27 cellular contexts compared by ENCODE assay signal in the genomic region with DNA sequence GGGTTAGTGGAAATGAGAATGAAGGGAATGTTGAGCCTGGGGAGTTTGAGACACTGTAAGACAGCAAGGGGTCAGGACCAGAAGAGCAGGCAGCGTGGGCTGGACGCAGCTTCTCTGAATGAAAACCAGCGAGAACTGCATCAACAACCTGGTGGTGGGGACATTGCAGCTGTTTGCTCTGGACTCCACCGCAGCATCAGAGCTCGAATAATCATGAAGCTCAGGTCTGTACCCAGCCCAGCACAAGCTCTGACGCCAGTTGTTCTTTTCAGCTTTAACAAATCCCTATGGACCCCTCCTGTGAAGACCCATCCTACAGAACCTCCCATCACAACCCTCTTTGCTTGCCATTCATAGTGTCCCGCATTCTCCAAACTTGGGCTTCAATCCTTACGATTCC.
"Had no signal": no experiment of that assay in that cellular context is flagged by ENCODE, and none has a peak within 500 bp of the region (broad histone marks: within the 10 kb centered on the region; RNA-seq: fewer than 3 reads in every experiment).

No MANE protein-coding gene starts in this region.

- H3K27ac ChIP-seq: brain microvascular endothelial cell, lower lobe of right lung, parathyroid adenoma, thoracic aorta, uterus had no signal

- H3K4me3 Mint-ChIP-seq: activated CD4-positive, alpha-beta memory T cell treated with anti-CD3 and anti-CD28 coated beads, Interleukin-2, amount 10 ng/mL, durations not matched to agents 7 days and 5 days; activated CD4-positive, alpha-beta T cell treated with anti-CD3 and anti-CD28 coated beads, Interleukin-2, amount 10 ng/mL, durations not matched to agents 7 days and 5 days; activated T-cell treated with anti-CD3 and anti-CD28 coated beads, Interleukin-2, amount 50 U/mL, for 4 hours; activated T-helper 17 cell treated with anti-CD3 and anti-CD28 coated beads, Interleukin-2, amount 50 U/mL, for 72 hours; type B pancreatic cell had no signal

- DNase-seq: activated CD4-positive, alpha-beta memory T cell treated with anti-CD3 and anti-CD28 coated beads, Interleukin-2, amount 10 ng/mL, durations not matched to agents 7 days and 5 days; activated CD4-positive, alpha-beta T cell treated with anti-CD3 and anti-CD28 coated beads for 1 hour; activated CD4-positive, alpha-beta T cell treated with anti-CD3 and anti-CD28 coated beads, Interleukin-2, amount 10 ng/mL, durations not matched to agents 7 days and 5 days; activated gamma-delta T cell treated with Interleukin-2 at 50 U/mL for 16 hours; activated naive CD4-positive, alpha-beta T cell treated with anti-CD3 and anti-CD28 coated beads, Interleukin-2, amount 50 U/mL, for 16 hours; activated T-cell treated with anti-CD3 and anti-CD28 coated beads, Interleukin-2, amount 50 U/mL, for 4 hours; amniotic stem cell; brain microvascular endothelial cell; central memory CD4-positive, alpha-beta T cell; effector CD8-positive, alpha-beta T cell; foreskin fibroblast; head of caudate nucleus; hippocampal formation; kidney glomerular epithelial cell; lower lobe of right lung; mucosa of descending colon; occipital lobe; right cardiac atrium; stimulated activated CD4-positive, alpha-beta T cell treated with anti-CD3 and anti-CD28 coated beads, Interleukin-2, amount 100 ng/mL, for 48 hours; stimulated activated naive CD8-positive, alpha-beta T cell treated with anti-CD3 and anti-CD28 coated beads, Interleukin-15, Interleukin-2, amounts not matched to agents 100 U/mL and 50 U/mL, for 24 hours; T-helper 2 cell; uterus had no signal

- H3K9me3 ChIP-seq: lower lobe of right lung, mucosa of descending colon, thoracic aorta, uterus had no signal

- H3K36me3 ChIP-seq: brain microvascular endothelial cell, lower lobe of right lung, thoracic aorta, uterus had no signal

- ATAC-seq: activated T-cell treated with anti-CD3 and anti-CD28 coated beads, Interleukin-2, amount 50 U/mL, for 4 hours; activated T-helper 17 cell treated with anti-CD3 and anti-CD28 coated beads, Interleukin-2, amount 50 U/mL, for 72 hours; left lobe of liver; lower lobe of right lung; mucosa of descending colon; right cardiac atrium; stimulated activated naive CD8-positive, alpha-beta T cell treated with anti-CD3 and anti-CD28 coated beads, Interleukin-15, Interleukin-2, amounts not matched to agents 100 U/mL and 50 U/mL, for 24 hours had no signal

- H3K9me3 Mint-ChIP-seq: activated CD4-positive, alpha-beta memory T cell treated with anti-CD3 and anti-CD28 coated beads, Interleukin-2, amount 10 ng/mL, durations not matched to agents 7 days and 5 days; activated CD4-positive, alpha-beta T cell treated with anti-CD3 and anti-CD28 coated beads, Interleukin-2, amount 10 ng/mL, durations not matched to agents 7 days and 5 days; activated T-cell treated with anti-CD3 and anti-CD28 coated beads, Interleukin-2, amount 50 U/mL, for 4 hours; activated T-helper 17 cell treated with anti-CD3 and anti-CD28 coated beads, Interleukin-2, amount 50 U/mL, for 72 hours; type B pancreatic cell had no signal

- H3K4me1 ChIP-seq: lower lobe of right lung, parathyroid adenoma, uterus had no signal

- H3K27me3 ChIP-seq: brain microvascular endothelial cell, uterus had no signal

- H3K4me1 Mint-ChIP-seq: activated T-helper 17 cell treated with anti-CD3 and anti-CD28 coated beads, Interleukin-2, amount 50 U/mL, for 72 hours had no signal

- H3K4me3 ChIP-seq: lower lobe of right lung, mucosa of descending colon, thoracic aorta, uterus had no signal

- H3K9ac ChIP-seq: parathyroid adenoma had no signal

- H3K27me3 Mint-ChIP-seq: activated CD4-positive, alpha-beta memory T cell treated with anti-CD3 and anti-CD28 coated beads, Interleukin-2, amount 10 ng/mL, durations not matched to agents 7 days and 5 days; activated CD4-positive, alpha-beta T cell treated with anti-CD3 and anti-CD28 coated beads, Interleukin-2, amount 10 ng/mL, durations not matched to agents 7 days and 5 days; activated T-helper 17 cell treated with anti-CD3 and anti-CD28 coated beads, Interleukin-2, amount 50 U/mL, for 72 hours; type B pancreatic cell had no signal

- H3K36me3 Mint-ChIP-seq: type B pancreatic cell had no signal

- H3K27ac Mint-ChIP-seq: activated CD4-positive, alpha-beta memory T cell treated with anti-CD3 and anti-CD28 coated beads, Interleukin-2, amount 10 ng/mL, durations not matched to agents 7 days and 5 days; activated CD4-positive, alpha-beta T cell treated with anti-CD3 and anti-CD28 coated beads, Interleukin-2, amount 10 ng/mL, durations not matched to agents 7 days and 5 days; activated T-helper 17 cell treated with anti-CD3 and anti-CD28 coated beads, Interleukin-2, amount 50 U/mL, for 72 hours; type B pancreatic cell had no signal

- H2AFZ ChIP-seq: parathyroid adenoma had no signal
